In the genomic region with DNA sequence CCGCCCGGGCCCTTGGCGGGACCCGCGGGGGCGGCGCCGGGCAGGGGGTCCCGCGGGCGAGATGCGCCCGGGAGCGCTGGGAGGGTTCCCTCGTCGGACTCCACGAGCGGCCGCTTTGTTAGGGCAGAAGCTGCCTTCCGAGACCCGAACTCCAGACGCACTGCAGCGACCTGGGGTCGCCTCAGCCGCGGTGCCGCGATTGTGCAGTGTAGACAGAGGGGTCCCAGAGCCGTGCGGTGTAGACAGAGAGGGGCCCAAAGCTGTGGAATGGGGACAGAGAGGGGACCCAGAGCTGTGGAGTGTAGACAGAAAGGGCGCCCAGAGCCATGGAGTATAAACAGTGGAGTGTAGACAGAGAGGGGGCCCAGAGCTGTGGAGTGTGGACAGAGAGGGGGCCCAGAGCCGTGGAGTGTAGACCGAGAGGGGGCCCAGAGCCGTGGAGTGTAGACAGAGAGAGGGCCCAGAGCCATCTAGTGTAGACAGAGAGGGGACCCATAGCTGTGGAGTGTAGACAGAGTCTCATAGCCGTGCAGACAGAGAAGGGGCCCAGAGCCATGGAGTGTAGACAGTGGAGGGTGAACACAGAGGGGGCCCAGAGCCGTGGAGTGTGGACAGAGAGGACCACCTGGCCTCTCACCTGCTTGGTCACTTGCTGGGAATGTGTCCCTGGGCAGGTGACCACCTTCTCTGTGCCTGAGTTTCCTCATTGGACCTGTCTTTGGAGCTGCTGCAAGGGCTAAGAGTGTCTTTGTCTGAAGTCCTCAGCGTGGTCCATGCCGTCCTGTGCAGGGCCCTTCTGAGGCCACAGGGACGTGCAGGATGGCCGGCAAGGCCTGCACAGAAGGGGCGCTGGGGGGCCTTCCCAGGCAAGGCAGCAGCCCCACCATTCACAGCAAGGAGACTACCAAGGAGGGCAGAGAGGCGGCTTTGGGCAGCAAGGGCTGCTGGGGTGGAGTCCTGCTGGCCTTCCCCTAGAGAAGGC, we compare ENCODE assay signal across 1 cellular context.
A peak's percentile ranks its signal among the peaks of the same experiment; 100 is the strongest.
TF ChIP-seq lines count a peak whose summit lies in the region.

No MANE protein-coding gene starts in this region.

TF ChIP-seq in K562, 482 proteins besides CTCF, POLR2A, EP300 and RAD21 (continues in another document):
- TF ChIP-seq CHD4 (IDR thresholded peaks at IDR 0.05; ENCODE audit: insufficient read depth, insufficient replicate concordance, low read depth, low read length, poor library complexity, severe bottlenecking) (peak; percentile 61), PKNOX1 (IDR thresholded peaks at IDR 0.05) (no peak), CEBPB (tag; IDR thresholded peaks at IDR 0.05) (no peak), POLR3G (IDR thresholded peaks at IDR 0.05; ENCODE audit: extremely low read depth, insufficient read length, insufficient replicate concordance) (no peak), NFRKB (IDR thresholded peaks at IDR 0.05; ENCODE audit: low read depth) (no peak), KDM5B (IDR thresholded peaks at IDR 0.05; ENCODE audit: insufficient replicate concordance, low read depth, low read length) (peak; percentile 47), TAL1 (IDR thresholded peaks at IDR 0.05) (no peak), ZBTB7A (IDR thresholded peaks at IDR 0.05; ENCODE audit: borderline replicate concordance, control insufficient read depth, low read depth, low read length) (peak; percentile 13; the same call in 1 of the 2 replicates), ZKSCAN8 (CRISPR knock-in tag; IDR thresholded peaks at IDR 0.05) (no peak), USF1 (CRISPR knock-in tag; IDR thresholded peaks at IDR 0.05) (0 out of 2 replicates have a peak, but pooled peaks have one; percentile 28), LCOR (CRISPR knock-in tag; IDR thresholded peaks at IDR 0.05) (no peak), ZNF583 (CRISPR knock-in tag; IDR thresholded peaks at IDR 0.05) (no peak), JUND (IDR thresholded peaks at IDR 0.05; ENCODE audit: borderline replicate concordance, low read depth, low read length) (no peak), JUND (tag; IDR thresholded peaks at IDR 0.05; ENCODE audit: borderline replicate concordance, low read depth, low read length) (no peak), ZFX (CRISPR knock-in tag; IDR thresholded peaks at IDR 0.05) (peak; percentile 61), ZNF174 (CRISPR knock-in tag; IDR thresholded peaks at IDR 0.05) (no peak), SP1 (CRISPR knock-in tag; IDR thresholded peaks at IDR 0.05) (0 out of 2 replicates have a peak, but pooled peaks have one; percentile 25), ZNF134 (CRISPR knock-in tag; conservative IDR thresholded peaks at IDR 0.05) (no peak), MXD1 (CRISPR knock-in tag; IDR thresholded peaks at IDR 0.05; ENCODE audit: borderline replicate concordance, poor library complexity, severe bottlenecking) (no peak), HLTF (IDR thresholded peaks at IDR 0.05) (no peak), TAF9B (IDR thresholded peaks at IDR 0.05; ENCODE audit: partially characterized antibody) (no peak), ETV6 (IDR thresholded peaks at IDR 0.05; ENCODE audit: borderline replicate concordance in 1 of 2, low read depth in 2 of 2, low read length in 1 of 2) (no peak), ETV6 (CRISPR knock-in tag; IDR thresholded peaks at IDR 0.05; ENCODE audit: borderline replicate concordance) (0 out of 2 replicates have a peak, but pooled peaks have one; percentile 22), PPARD (CRISPR knock-in tag; IDR thresholded peaks at IDR 0.05) (no peak), GATAD2A (IDR thresholded peaks at IDR 0.05) (no peak), THRA (IDR thresholded peaks at IDR 0.05) (no peak), TAF1 (IDR thresholded peaks at IDR 0.05; ENCODE audit: control insufficient read depth, extremely low read depth, insufficient read depth, low read length, severe bottlenecking) (no peak), MAFF (IDR thresholded peaks at IDR 0.05; ENCODE audit: low read length) (no peak), SIX5 (IDR thresholded peaks at IDR 0.05; ENCODE audit: borderline replicate concordance in 1 of 2, insufficient read depth in 1 of 2, low read depth in 1 of 2, low read length in 2 of 2) (no peak), NFYB (IDR thresholded peaks at IDR 0.05; ENCODE audit: extremely low read depth, insufficient read length) (no peak), SIN3B (IDR thresholded peaks at IDR 0.05; ENCODE audit: low read depth) (no peak), EGR1 (conservative IDR thresholded peaks at IDR 0.05) (0 out of 2 replicates have a peak, but pooled peaks have one; percentile 3), HDAC1 (IDR thresholded peaks at IDR 0.05) (0 out of 4 replicates have a peak, but pooled peaks of 1 of the 2 experiments have one; percentile 18), ZNF668 (CRISPR knock-in tag; IDR thresholded peaks at IDR 0.05) (no peak), CXXC5 (CRISPR knock-in tag; IDR thresholded peaks at IDR 0.05) (0 out of 2 replicates have a peak, but pooled peaks have one; percentile 7), ZNF431 (CRISPR knock-in tag; IDR thresholded peaks at IDR 0.05) (no peak), ZNF282 (CRISPR knock-in tag; IDR thresholded peaks at IDR 0.05) (no peak), ZNF212 (CRISPR knock-in tag; IDR thresholded peaks at IDR 0.05) (no peak), HMGN3 (IDR thresholded peaks at IDR 0.05; ENCODE audit: borderline replicate concordance, extremely low read depth, insufficient read length, low read depth, low read length) (peak; percentile 65), ZSCAN29 (IDR thresholded peaks at IDR 0.05) (peak; percentile 79), CREB1 (IDR thresholded peaks at IDR 0.05) (no peak), CREB1 (CRISPR knock-in tag; IDR thresholded peaks at IDR 0.05) (0 out of 2 replicates have a peak, but pooled peaks have one; percentile 31), ZNF717 (CRISPR knock-in tag; IDR thresholded peaks at IDR 0.05) (no peak), PHF8 (IDR thresholded peaks at IDR 0.05; ENCODE audit: borderline replicate concordance, low read length) (peak; percentile 68; the same call in 1 of the 2 replicates), NONO (IDR thresholded peaks at IDR 0.05; ENCODE audit: low read depth in 2 of 2, low read length in 1 of 2) (no peak), CREM (IDR thresholded peaks at IDR 0.05; ENCODE audit: low read depth) (no peak), ZBTB9 (CRISPR knock-in tag; IDR thresholded peaks at IDR 0.05) (no peak), RBFOX2 (IDR thresholded peaks at IDR 0.05; ENCODE audit: low read depth, low read length) (peak; percentile 46)
- TF ChIP-seq, protein P1, sequence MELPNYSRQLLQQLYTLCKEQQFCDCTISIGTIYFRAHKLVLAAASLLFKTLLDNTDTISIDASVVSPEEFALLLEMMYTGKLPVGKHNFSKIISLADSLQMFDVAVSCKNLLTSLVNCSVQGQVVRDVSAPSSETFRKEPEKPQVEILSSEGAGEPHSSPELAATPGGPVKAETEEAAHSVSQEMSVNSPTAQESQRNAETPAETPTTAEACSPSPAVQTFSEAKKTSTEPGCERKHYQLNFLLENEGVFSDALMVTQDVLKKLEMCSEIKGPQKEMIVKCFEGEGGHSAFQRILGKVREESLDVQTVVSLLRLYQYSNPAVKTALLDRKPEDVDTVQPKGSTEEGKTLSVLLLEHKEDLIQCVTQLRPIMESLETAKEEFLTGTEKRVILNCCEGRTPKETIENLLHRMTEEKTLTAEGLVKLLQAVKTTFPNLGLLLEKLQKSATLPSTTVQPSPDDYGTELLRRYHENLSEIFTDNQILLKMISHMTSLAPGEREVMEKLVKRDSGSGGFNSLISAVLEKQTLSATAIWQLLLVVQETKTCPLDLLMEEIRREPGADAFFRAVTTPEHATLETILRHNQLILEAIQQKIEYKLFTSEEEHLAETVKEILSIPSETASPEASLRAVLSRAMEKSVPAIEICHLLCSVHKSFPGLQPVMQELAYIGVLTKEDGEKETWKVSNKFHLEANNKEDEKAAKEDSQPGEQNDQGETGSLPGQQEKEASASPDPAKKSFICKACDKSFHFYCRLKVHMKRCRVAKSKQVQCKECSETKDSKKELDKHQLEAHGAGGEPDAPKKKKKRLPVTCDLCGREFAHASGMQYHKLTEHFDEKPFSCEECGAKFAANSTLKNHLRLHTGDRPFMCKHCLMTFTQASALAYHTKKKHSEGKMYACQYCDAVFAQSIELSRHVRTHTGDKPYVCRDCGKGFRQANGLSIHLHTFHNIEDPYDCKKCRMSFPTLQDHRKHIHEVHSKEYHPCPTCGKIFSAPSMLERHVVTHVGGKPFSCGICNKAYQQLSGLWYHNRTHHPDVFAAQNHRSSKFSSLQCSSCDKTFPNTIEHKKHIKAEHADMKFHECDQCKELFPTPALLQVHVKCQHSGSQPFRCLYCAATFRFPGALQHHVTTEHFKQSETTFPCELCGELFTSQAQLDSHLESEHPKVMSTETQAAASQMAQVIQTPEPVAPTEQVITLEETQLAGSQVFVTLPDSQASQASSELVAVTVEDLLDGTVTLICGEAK (IDR thresholded peaks at IDR 0.05) = peak; percentile 45; the same call in 1 of the 2 replicates
- TF ChIP-seq, protein P1 (CRISPR knock-in tag; IDR thresholded peaks at IDR 0.05) = no peak
- TF ChIP-seq, protein P2, sequence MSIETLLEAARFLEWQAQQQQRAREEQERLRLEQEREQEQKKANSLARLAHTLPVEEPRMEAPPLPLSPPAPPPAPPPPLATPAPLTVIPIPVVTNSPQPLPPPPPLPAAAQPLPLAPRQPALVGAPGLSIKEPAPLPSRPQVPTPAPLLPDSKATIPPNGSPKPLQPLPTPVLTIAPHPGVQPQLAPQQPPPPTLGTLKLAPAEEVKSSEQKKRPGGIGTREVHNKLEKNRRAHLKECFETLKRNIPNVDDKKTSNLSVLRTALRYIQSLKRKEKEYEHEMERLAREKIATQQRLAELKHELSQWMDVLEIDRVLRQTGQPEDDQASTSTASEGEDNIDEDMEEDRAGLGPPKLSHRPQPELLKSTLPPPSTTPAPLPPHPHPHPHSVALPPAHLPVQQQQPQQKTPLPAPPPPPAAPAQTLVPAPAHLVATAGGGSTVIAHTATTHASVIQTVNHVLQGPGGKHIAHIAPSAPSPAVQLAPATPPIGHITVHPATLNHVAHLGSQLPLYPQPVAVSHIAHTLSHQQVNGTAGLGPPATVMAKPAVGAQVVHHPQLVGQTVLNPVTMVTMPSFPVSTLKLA (conservative IDR thresholded peaks at IDR 0.05) = no peak
